ENCODE assay signal across 8 cellular contexts in the genomic region with DNA sequence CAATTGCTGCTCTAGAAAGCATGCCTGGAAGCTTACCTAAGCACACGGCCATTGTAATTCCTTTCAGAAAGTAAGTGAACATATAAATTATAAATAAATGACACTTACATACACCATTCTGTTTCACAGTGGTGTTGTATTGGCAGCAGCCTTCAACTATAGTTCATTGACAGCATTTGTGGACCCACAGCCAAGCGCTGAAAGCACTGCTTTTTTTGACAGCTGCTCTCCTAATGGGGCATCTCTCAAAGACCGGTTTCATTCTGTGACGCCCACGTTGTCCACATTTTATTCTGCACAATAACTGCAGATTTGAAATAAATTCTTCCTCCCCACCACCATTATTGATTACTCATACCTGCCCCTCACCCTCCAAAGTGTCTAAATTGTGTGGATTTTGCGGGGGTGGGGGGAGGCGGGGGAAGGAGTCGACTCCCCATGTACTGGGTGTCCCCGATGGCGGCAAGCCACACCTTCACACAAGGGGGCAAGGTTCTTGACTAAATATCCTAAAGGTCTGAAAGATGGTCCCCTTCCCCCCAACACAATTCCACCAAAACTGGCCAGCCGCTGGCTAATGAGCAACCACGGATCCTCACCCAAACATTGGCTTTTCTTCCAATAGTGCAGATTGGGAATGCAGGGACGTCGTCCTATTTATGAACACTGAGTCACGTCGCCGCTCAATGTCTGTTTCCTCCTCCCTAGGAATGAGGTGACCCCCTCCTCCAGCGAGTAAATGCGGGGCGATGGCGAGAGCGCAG. TPM values are rescaled to one million over a fixed set of nuclear protein-coding genes. Genes with fewer than 3 reads are reported as not detected.
DNase-seq lines count a peak whose midpoint lies in the region; ATAC-seq, FAIRE-seq and TF ChIP-seq lines count a peak whose summit lies in the region.

No MANE protein-coding gene starts in this region.

- no peaks in the 10 kb centered on the region for H3K9me3 Mint-ChIP-seq in activated T-helper 17 cell treated with anti-CD3 and anti-CD28 coated beads, Interleukin-2, amount 50 U/mL, for 72 hours

- CTCF ChIA-PET in A549 (lab: Yijun Ruan, JAX) = interaction anchor here (1.0 to 3.4 kb wide), 3 partner anchors 11 to 104 kb away, joined by 3 to 25 read pairs (median 5); no protein-coding TSS in a partner anchor

- H4K20me1 ChIP-seq in GM23248 (ENCODE audit: insufficient read depth) = no peaks in the 10 kb centered on the region

- H3K36me3 Mint-ChIP-seq in activated T-helper 17 cell treated with anti-CD3 and anti-CD28 coated beads, Interleukin-2, amount 50 U/mL, for 72 hours (ENCODE audit: low read depth) = no peaks in the 10 kb centered on the region

- H3K27me3 ChIP-seq in GM23248 (replicated peaks; ENCODE audit: insufficient read depth) (no peaks in the 10 kb centered on the region), iPS-18a (ENCODE audit: control insufficient read depth, insufficient read depth, low read length) (peaks cover 38% of the 10 kb centered on the region)

- POLR2A ChIA-PET in A549 (lab: Yijun Ruan, JAX) = no interaction called here

- no peak for TF ChIP-seq RAD21 in A549 (conservative IDR thresholded peaks at IDR 0.05 in 1 of 2, IDR thresholded peaks at IDR 0.05 in 1 of 2)

- H3K4me1 ChIP-seq in A549 (peaks cover 3% of the 10 kb centered on the region; the same call in 1 of the 3 replicates), GM23248 (ENCODE audit: insufficient read depth) (peaks cover 3% of the 10 kb centered on the region; the same call in 1 of the 2 replicates), iPS-18a (ENCODE audit: control insufficient read depth, low read depth, low read length) (no peaks in the 10 kb centered on the region)

- peaks cover 14% of the 10 kb centered on the region for H3K4me1 Mint-ChIP-seq in activated T-helper 17 cell treated with anti-CD3 and anti-CD28 coated beads, Interleukin-2, amount 50 U/mL, for 72 hours

- no peak for TF ChIP-seq POLR2A in A549 (IDR thresholded peaks at IDR 0.05; ENCODE audit: low read length)

- H3K79me2 ChIP-seq in GM23248 (ENCODE audit: insufficient read depth) = peaks cover 8% of the 10 kb centered on the region; the same call in 1 of the 2 replicates

- H3F3A ChIP-seq in GM23248 (ENCODE audit: insufficient read depth) = no peaks in the 10 kb centered on the region

- H3K4me3 Mint-ChIP-seq in activated T-helper 17 cell treated with anti-CD3 and anti-CD28 coated beads, Interleukin-2, amount 50 U/mL, for 72 hours = peak overlapping the region; percentile 84

- H3K27ac ChIP-seq in A549 (peak overlapping the region; percentile 75 to 92; a peak in 5 of 6 replicates), GM23248 (no peak overlapping the region), iPS-18a (ENCODE audit: low read length) (no peak overlapping the region), skin epidermis (peak overlapping the region in 12 of 21 experiments; percentile 14 to 94 (median 88))

- TF ChIP-seq EP300 in A549 (IDR thresholded peaks at IDR 0.05) = no peak

- H3K27ac Mint-ChIP-seq in activated T-helper 17 cell treated with anti-CD3 and anti-CD28 coated beads, Interleukin-2, amount 50 U/mL, for 72 hours = no peak overlapping the region

- H3K9me2 ChIP-seq in GM23248 (ENCODE audit: insufficient read depth) = no peaks in the 10 kb centered on the region

- H2AFZ ChIP-seq in GM23248 = peak overlapping the region; percentile 98

- H3K4me2 ChIP-seq in A549 = peak overlapping the region; percentile 94
- H3K4me2 ChIP-seq in GM23248 (ENCODE audit: unreplicated experiment) = peak overlapping the region; percentile 93

- no peaks in the 10 kb centered on the region for H3K36me3 ChIP-seq in GM23248 (ENCODE audit: low read depth)
- no peaks in the 10 kb centered on the region for H3K36me3 ChIP-seq in iPS-18a (ENCODE audit: control insufficient read depth, low read depth, low read length)

- no peak for TF ChIP-seq CTCF in A549 (IDR thresholded peaks at IDR 0.05)

- ATAC-seq in A549 (no peak), GM21576 (IDR thresholded peaks at IDR 0.05; ENCODE audit: unreplicated experiment) (no peak)
- no peak for ATAC-seq in activated T-helper 17 cell treated with anti-CD3 and anti-CD28 coated beads, Interleukin-2, amount 50 U/mL, for 72 hours (replicated peaks)

- H3K27me3 Mint-ChIP-seq in activated T-helper 17 cell treated with anti-CD3 and anti-CD28 coated beads, Interleukin-2, amount 50 U/mL, for 72 hours = no peaks in the 10 kb centered on the region

- H3K9me3 ChIP-seq in A549 (no peaks in the 10 kb centered on the region), GM23248 (ENCODE audit: low read depth) (no peaks in the 10 kb centered on the region), iPS-18a (ENCODE audit: control insufficient read depth, low read depth, low read length) (no peaks in the 10 kb centered on the region)

- peak overlapping the region; percentile 93 for H3K4me3 ChIP-seq in A549
- peak overlapping the region; percentile 90 for H3K4me3 ChIP-seq in GM23248
- H3K4me3 ChIP-seq in iPS-18a (ENCODE audit: low read length) = peak overlapping the region; percentile 41
- H3K4me3 ChIP-seq in skin epidermis = peak overlapping the region; percentile 52 to 88 (median 80)

- peak overlapping the region; percentile 61 for H3K9ac ChIP-seq in GM23248
- no peak overlapping the region for H3K9ac ChIP-seq in iPS-18a (ENCODE audit: low read length)

- in situ Hi-C loops in GM23248 (cut with MboI) = no loop called here

- WGBS in A549 (ENCODE audit: missing lambda C conversion rate) = 50% methylated on average over 14 of the region's 22 CpGs
- WGBS in GM23248 (ENCODE audit: low coverage in 1 of 2, low lambda C conversion rate in 2 of 2, missing lambda C conversion rate in 2 of 2), 2 experiments = 7 to 8% methylated on average over 22 of the region's 22 CpGs

- no peak for FAIRE-seq in A549 (lab: Jason Lieb, UNC)

- DNase-seq in A549 (ENCODE audit: low read depth in 1 of 2, low spot score in 1 of 2) (no peak), GM23248 (peak; percentile 62), AML-193 (lab: John Stamatoyannopoulos, UW) (no peak), NCI-H187 treated with DMSO at 0.1 percent for 48 hours (lab: John Stamatoyannopoulos, UW) (no peak)

TF ChIP-seq in A549, 52 proteins besides CTCF, POLR2A, EP300 and RAD21:
- TF ChIP-seq HOXB5 (CRISPR knock-in tag; IDR thresholded peaks at IDR 0.05) (no peak), JUNB (IDR thresholded peaks at IDR 0.05) (no peak), RCOR1 (IDR thresholded peaks at IDR 0.05; ENCODE audit: low read depth, low read length) (no peak), EHF (CRISPR knock-in tag; IDR thresholded peaks at IDR 0.05) (no peak), HOXB13 (CRISPR knock-in tag; IDR thresholded peaks at IDR 0.05; ENCODE audit: low read depth) (no peak)
- TF ChIP-seq, protein P1, sequence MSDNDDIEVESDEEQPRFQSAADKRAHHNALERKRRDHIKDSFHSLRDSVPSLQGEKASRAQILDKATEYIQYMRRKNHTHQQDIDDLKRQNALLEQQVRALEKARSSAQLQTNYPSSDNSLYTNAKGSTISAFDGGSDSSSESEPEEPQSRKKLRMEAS (IDR thresholded peaks at IDR 0.05) = no peak

RNA-seq across cellular contexts. Expression of a gene that starts 1.1 kb away (rescaled TPM):
- polyA plus RNA-seq in A549 (2011; rRNA removed) (9.8 and 10.2 TPM in 2 replicates), A549 (2017; fragmentation: RNase III; extraction: RNeasy Plus Mini Kit Qiagen cat#74134 plus additional on column Dnase treatment) (11.8 to 12.8 TPM (median 11.9 TPM) in 3 replicates), GM23248 (2016; fragmentation: Nextera tagmentation; extraction: Ambion mirVana) (76.3 and 77.3 TPM in 2 replicates)
- 3.4 and 4.4 TPM in 2 replicates for polyA plus RNA-seq in A549 (2012; cell fraction: cytosol; rRNA removed)
- polyA plus RNA-seq in A549 (2012; cell fraction: nucleus; rRNA removed) = 3.5 and 5.2 TPM in 2 replicates
- 8.8 and 10.1 TPM in 2 replicates for polyA minus RNA-seq in A549 (2011; rRNA and poly(A)+ RNA removed)
- 65.9 and 74.1 TPM in 2 replicates for total RNA-seq in GM23248 (2014; rRNA removed; shearing (Covaris generic))
- 1 to 10 TPM; 4.9 to 6.3 TPM for total RNA-seq in activated T-helper 17 cell treated with anti-CD3 and anti-CD28 coated beads, Interleukin-2, amount 50 U/mL, for 72 hours

RNA-seq across cellular contexts. Expression of a gene that starts 54.9 kb away (rescaled TPM):
- polyA plus RNA-seq in A549 (2011; rRNA removed) (0.01 and 0.04 TPM in 2 replicates), A549 (2017; fragmentation: RNase III; extraction: RNeasy Plus Mini Kit Qiagen cat#74134 plus additional on column Dnase treatment) (0.04 to 0.08 TPM (median 0.07 TPM) in 3 replicates), GM23248 (2016; fragmentation: Nextera tagmentation; extraction: Ambion mirVana) (0.08 TPM in 1 of 2 replicates, not detected in the other)
- 0.01 TPM in 2 replicates for polyA plus RNA-seq in A549 (2012; cell fraction: cytosol; rRNA removed)
- polyA plus RNA-seq in A549 (2012; cell fraction: nucleus; rRNA removed) = not detected in 2 replicates
- not detected in 2 replicates for polyA minus RNA-seq in A549 (2011; rRNA and poly(A)+ RNA removed)
- not detected in 2 replicates for total RNA-seq in GM23248 (2014; rRNA removed; shearing (Covaris generic))
- under 1 TPM; 0.11 to 0.13 TPM for total RNA-seq in activated T-helper 17 cell treated with anti-CD3 and anti-CD28 coated beads, Interleukin-2, amount 50 U/mL, for 72 hours

Comparison
In these comparisons a context has a peak if more than half of its experiments do, and no peak if none do; other contexts are left out.
1. H3K27ac ChIP-seq: peak in A549 (2 of 2) and skin epidermis (12 of 21); none in GM23248 (single experiment) and iPS-18a (single experiment).
2. H3K4me3 ChIP-seq: peak in every context shown above with its lines; median percentile 93 in A549; 90 in GM23248; 80 in skin epidermis; 41 in iPS-18a.